ENCODE assay signal across 13 cellular contexts in the genomic region with DNA sequence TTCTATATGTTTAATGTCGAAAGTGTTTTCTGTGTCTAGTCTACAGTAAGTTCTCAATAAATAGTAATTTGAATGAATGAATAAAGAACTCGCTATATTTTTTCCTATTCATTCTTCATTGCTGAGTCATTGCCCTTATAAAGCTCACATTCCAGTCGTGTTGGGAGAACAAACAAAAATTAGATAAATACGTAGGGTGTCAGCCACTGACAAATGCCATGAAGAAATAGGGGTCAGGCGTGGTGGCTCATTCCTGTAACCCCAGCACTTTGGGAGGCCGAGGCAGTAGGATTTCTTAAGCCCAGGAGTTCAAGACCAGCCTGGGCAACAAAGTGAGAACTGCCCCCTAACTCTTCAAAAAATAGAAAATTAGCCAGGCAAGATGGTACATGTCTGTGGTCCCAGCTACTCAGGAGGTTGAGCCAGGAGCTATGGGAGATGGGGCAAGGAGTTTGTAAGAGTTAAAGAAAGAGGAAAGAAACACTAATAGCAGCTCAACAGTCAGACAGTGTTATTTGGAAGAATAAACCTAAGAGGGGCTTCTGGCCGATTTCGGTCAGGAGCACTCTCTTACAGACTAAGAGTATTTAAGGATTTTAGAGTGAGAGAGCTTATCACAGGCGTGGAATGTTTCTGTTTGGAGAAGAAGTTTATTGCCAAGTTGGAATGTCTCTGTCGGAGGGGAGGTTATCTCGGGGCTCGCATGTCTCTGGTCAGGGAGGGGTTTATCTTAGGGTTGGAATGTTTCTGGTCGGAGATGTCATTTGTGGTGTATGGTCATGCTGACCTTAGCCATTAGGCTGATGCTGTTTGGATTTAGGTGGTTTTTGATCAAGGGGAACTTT. TPM values are rescaled to one million over a fixed set of nuclear protein-coding genes. Genes with fewer than 3 reads are reported as not detected.
A peak's percentile ranks its signal among the peaks of the same experiment; 100 is the strongest.
DNase-seq lines count a peak whose midpoint lies in the region; ATAC-seq, FAIRE-seq and TF ChIP-seq lines count a peak whose summit lies in the region.
"Had no signal": no experiment of that assay in that cellular context is flagged by ENCODE, and none has a peak within 500 bp of the region (broad histone marks: within the 10 kb centered on the region; RNA-seq: fewer than 3 reads in every experiment).

No MANE protein-coding gene starts in this region.

- H3K36me3 ChIP-seq in K562 (ENCODE audit: control insufficient read depth, insufficient read depth, low read length) (peaks cover 8% of the 10 kb centered on the region), liver (ENCODE audit: control insufficient read depth in 4 of 4, insufficient read depth in 3 of 4, low read depth in 1 of 4, low read length in 3 of 4) (no peaks in the 10 kb centered on the region)
- H3K36me3 ChIP-seq: BE2C had no signal

- peaks cover 31% of the 10 kb centered on the region for H3K79me2 ChIP-seq in K562 (ENCODE audit: control insufficient read depth, insufficient read depth, low read length)

- WGBS in K562 (ENCODE audit: insufficient coverage, low coverage, missing lambda C conversion rate): 61% methylated on average over 13 of the region's 13 CpGs
- 61% methylated on average over 13 of the region's 13 CpGs for WGBS in liver

- CTCF ChIA-PET in K562 (lab: Yijun Ruan, JAX; ENCODE audit: low intra/inter-chr PET ratio): no interaction called here

- intact Hi-C loops in K562 (cut with micrococcal nuclease) (no loop called here), posterior vena cava (cut with DNase I) (no loop called here)

- no peak for TF ChIP-seq EP300 in K562 (IDR thresholded peaks at IDR 0.05; ENCODE audit: low read length)

- in situ Hi-C loops in K562 (cut with MboI): no loop called here

- TF ChIP-seq CTCF in K562 (IDR thresholded peaks at IDR 0.05 in 2 of 3, conservative IDR thresholded peaks at IDR 0.05 in 1 of 3; ENCODE audit: insufficient read depth in 2 of 3, low read depth in 1 of 3, low read length in 3 of 3) (no peak), liver (IDR thresholded peaks at IDR 0.05; ENCODE audit: low read depth, low read length, missing input control) (no peak)

- POLR2A ChIA-PET in K562 (lab: Yijun Ruan, JAX): no interaction called here

- peaks cover 7 to 9% of the 10 kb centered on the region in 2 experiments for H3K4me1 ChIP-seq in K562 (replicated peaks in 1 of 2; ENCODE audit: control insufficient read depth in 2 of 2, insufficient read depth in 2 of 2, low read length in 2 of 2)
- H3K4me1 ChIP-seq in liver (ENCODE audit: control insufficient read depth in 4 of 4, insufficient read depth in 4 of 4, low read length in 3 of 4): peaks cover 4 to 27% (median 9%) of the 10 kb centered on the region in 4 donors
- H3K4me1 ChIP-seq: BE2C had no signal

- TF ChIP-seq POLR2A in K562 (conservative IDR thresholded peaks at IDR 0.05): no peak

- TF ChIP-seq RAD21 in K562 (CRISPR knock-in tag; conservative IDR thresholded peaks at IDR 0.05 in 1 of 2, IDR thresholded peaks at IDR 0.05 in 1 of 2) (no peak), liver (IDR thresholded peaks at IDR 0.05) (no peak)

- no peak overlapping the region for H3K4me3 ChIP-seq in K562
- no peak overlapping the region for H3K4me3 ChIP-seq in liver (ENCODE audit: low read depth in 1 of 3, low read length in 3 of 3)

- peak overlapping the region; percentile 95; the same call in 1 of the 2 replicates for H2AFZ ChIP-seq in K562 (ENCODE audit: low read depth, low read length)

- peaks cover 22% of the 10 kb centered on the region for H3K9me3 ChIP-seq in K562 (replicated peaks; ENCODE audit: control insufficient read depth, insufficient read depth, low read depth, low read length)
- no peaks in the 10 kb centered on the region for H3K9me3 ChIP-seq in liver (ENCODE audit: control insufficient read depth in 4 of 4, low read length in 3 of 4)
- H3K9me3 ChIP-seq: BE2C had no signal

- DNase-seq in AG08395 (ENCODE audit: low spot score) (peak; percentile 24), HT1080 (ENCODE audit: low read depth) (peak; percentile 73), K562 (ENCODE audit: extremely low read depth in 1 of 4, low spot score in 3 of 4) (no peak), posterior vena cava (ENCODE audit: low spot score) (no peak), NCI-H2171 (lab: John Stamatoyannopoulos, UW) (no peak)
- DNase-seq: activated CD4-positive, alpha-beta T cell treated with anti-CD3 and anti-CD28 coated beads, Interleukin-2, amount 50 U/mL, for 1 hour; activated naive CD4-positive, alpha-beta T cell treated with Interleukin-2 at 50 U/mL for 16 hours; BE2C; NCI-H1092; NCI-H748 treated with DMSO at 0.1 percent for 48 hours had no signal

- ATAC-seq in K562 (no peak), GM19463 (IDR thresholded peaks at IDR 0.05; ENCODE audit: unreplicated experiment) (no peak), GM18502 (IDR thresholded peaks at IDR 0.05; ENCODE audit: poor library complexity, unreplicated experiment) (no peak)

- H3K9ac ChIP-seq in K562 (ENCODE audit: insufficient read depth in 1 of 2, low read depth in 2 of 2, low read length in 2 of 2) (no peak overlapping the region), liver (ENCODE audit: low read depth in 1 of 2, low read length in 2 of 2) (no peak overlapping the region)

- H3K4me2 ChIP-seq in K562 (ENCODE audit: insufficient read depth, low read length): no peak overlapping the region

- H3K9me1 ChIP-seq in K562 (ENCODE audit: control insufficient read depth, insufficient read depth, low read length): no peaks in the 10 kb centered on the region

- no peak for FAIRE-seq in K562 (lab: Jason Lieb, UNC)

- no peak overlapping the region for H3K27ac ChIP-seq in K562 (ENCODE audit: extremely low read depth, low read depth, low read length)
- H3K27ac ChIP-seq in liver (ENCODE audit: low read depth in 1 of 2, low read length in 2 of 2): peak overlapping the region in 1 of 2 donors; percentile 36

- H3K27me3 ChIP-seq in K562 (ENCODE audit: control insufficient read depth in 2 of 2, insufficient read depth in 2 of 2, low read length in 2 of 2) (no peaks in the 10 kb centered on the region), liver (ENCODE audit: control insufficient read depth in 4 of 4, insufficient read depth in 4 of 4, low read length in 3 of 4) (no peaks in the 10 kb centered on the region)
- H3K27me3 ChIP-seq: BE2C had no signal

- H4K20me1 ChIP-seq in K562 (replicated peaks; ENCODE audit: control insufficient read depth, insufficient read depth, low read length): 0 out of 2 replicates have a peak, but pooled peaks cover 3% of the 10 kb centered on the region

- BruUV-seq in K562 (replicated peaks; lab: Mats Ljungman, UMichigan): no TSS peak

RNA-seq across cellular contexts. Expression of a gene that starts 1.8 kb away (rescaled TPM):
- 36.4 and 44.5 TPM in 2 replicates for total RNA-seq in HT1080 (2014; rRNA removed; shearing (Covaris generic))
- 17.8 and 27.1 TPM in 2 replicates for polyA plus RNA-seq in HT1080 (2015; cell fraction: cytosol; rRNA removed)
- polyA plus RNA-seq in HT1080 (2015; cell fraction: nucleus; rRNA removed): 22.6 and 27.3 TPM in 2 replicates
- total RNA-seq in K562 (2011; cell fraction: chromatin; rRNA removed; ENCODE audit: low replicate concordance): 25.6 and 109 TPM in 2 replicates
- total RNA-seq in K562 (2011; cell fraction: nucleolus; rRNA removed): 14.0 and 21.6 TPM in 2 replicates
- 40.7 and 66.0 TPM in 2 replicates for total RNA-seq in K562 (2011; cell fraction: nucleoplasm; rRNA removed)
- 48.5 and 54.5 TPM in 2 replicates for total RNA-seq in K562 (2014; rRNA removed)
- 88.3 and 95.1 TPM in 2 replicates for total RNA-seq in K562 (2014; rRNA removed; fragmentation: Illumina TruSeq; extraction: Trizol)
- total RNA-seq in K562 (2015; rRNA removed; fragmentation: Illumina TruSeq; extraction: Trizol): 57.4 and 63.9 TPM in 2 replicates
- 77.4 and 84.2 TPM in 2 replicates for total RNA-seq in K562 (2021)
- polyA plus RNA-seq in K562 (2011; rRNA removed): 65.1 and 75.1 TPM in 2 replicates
- 30.2 and 34.3 TPM in 2 replicates for polyA plus RNA-seq in K562 (2011; cell fraction: cytosol; rRNA removed)
- 43.7 and 65.6 TPM in 2 replicates for polyA plus RNA-seq in K562 (2011; cell fraction: nucleus; rRNA removed)
- polyA plus RNA-seq in K562 (2012): 29.8 and 31.0 TPM in 2 replicates
- 51.0 and 62.8 TPM in 2 replicates for polyA plus RNA-seq in K562 (2014; fragmentation: Illumina TruSeq; extraction: Trizol)
- 10 to 100 TPM; 13.0 to 15.9 TPM for polyA plus RNA-seq in K562 (2014; fragmentation: Nextera tagmentation; extraction: Ambion mirVana)
- 35.1 and 35.8 TPM in 2 replicates for polyA plus RNA-seq in K562 (2014; rRNA removed)
- 171 and 184 TPM in 2 replicates for polyA minus RNA-seq in K562 (2011; rRNA and poly(A)+ RNA removed)
- 58.6 and 74.0 TPM in 2 replicates for polyA minus RNA-seq in K562 (2011; cell fraction: cytosol; rRNA and poly(A)+ RNA removed)
- 45.9 and 102 TPM in 2 replicates for polyA minus RNA-seq in K562 (2011; cell fraction: nucleus; rRNA and poly(A)+ RNA removed)
- total RNA-seq in liver: 1 to 10 TPM; 5.6 to 8.1 TPM
- polyA plus RNA-seq in liver: 1 to 10 TPM in 1 of 2 donors, under 1 TPM in 1; 0.53 to 1.0 TPM
- 10 to 100 TPM in 1 of 2 donors, 1 to 10 TPM in 1; 4.9 to 11.2 TPM for total RNA-seq in posterior vena cava

RNA-seq across cellular contexts. Expression of a gene that starts 1.8 kb away (rescaled TPM):
- total RNA-seq in HT1080 (2014; rRNA removed; shearing (Covaris generic)): 3.5 and 5.3 TPM in 2 replicates
- 3.8 and 4.8 TPM in 2 replicates for polyA plus RNA-seq in HT1080 (2015; cell fraction: cytosol; rRNA removed)
- polyA plus RNA-seq in HT1080 (2015; cell fraction: nucleus; rRNA removed): 1.2 and 3.3 TPM in 2 replicates
- 8.9 and 19.2 TPM in 2 replicates for total RNA-seq in K562 (2011; cell fraction: chromatin; rRNA removed; ENCODE audit: low replicate concordance)
- total RNA-seq in K562 (2011; cell fraction: nucleolus; rRNA removed): 13.0 and 15.4 TPM in 2 replicates
- total RNA-seq in K562 (2011; cell fraction: nucleoplasm; rRNA removed): 25.2 and 40.2 TPM in 2 replicates
- total RNA-seq in K562 (2014; rRNA removed) (19.3 and 24.3 TPM in 2 replicates), K562 (2014; rRNA removed; fragmentation: Illumina TruSeq; extraction: Trizol) (20.2 and 21.2 TPM in 2 replicates), K562 (2015; rRNA removed; fragmentation: Illumina TruSeq; extraction: Trizol) (17.0 and 17.7 TPM in 2 replicates), K562 (2021) (16.4 and 18.1 TPM in 2 replicates), liver (10 to 100 TPM; 17.7 to 19.1 TPM), posterior vena cava (1 to 10 TPM; 4.0 to 4.1 TPM)
- polyA plus RNA-seq in K562 (2011; rRNA removed) (34.6 and 35.8 TPM in 2 replicates), K562 (2014; fragmentation: Illumina TruSeq; extraction: Trizol) (18.1 and 22.1 TPM in 2 replicates), K562 (2014; fragmentation: Nextera tagmentation; extraction: Ambion mirVana) (1 to 10 TPM; 4.2 to 6.3 TPM), K562 (2014; rRNA removed) (11.6 and 19.6 TPM in 2 replicates), liver (10 to 100 TPM; 11.3 to 13.3 TPM)
- polyA plus RNA-seq in K562 (2011; cell fraction: cytosol; rRNA removed): 20.1 and 32.3 TPM in 2 replicates
- polyA plus RNA-seq in K562 (2011; cell fraction: nucleus; rRNA removed): 6.9 and 13.9 TPM in 2 replicates
- polyA plus RNA-seq in K562 (2012): 12.9 and 16.2 TPM in 2 replicates
- polyA minus RNA-seq in K562 (2011; rRNA and poly(A)+ RNA removed): 35.7 and 47.7 TPM in 2 replicates
- polyA minus RNA-seq in K562 (2011; cell fraction: cytosol; rRNA and poly(A)+ RNA removed): 13.3 and 26.9 TPM in 2 replicates
- polyA minus RNA-seq in K562 (2011; cell fraction: nucleus; rRNA and poly(A)+ RNA removed): 6.7 and 10.4 TPM in 2 replicates

RNA-seq across cellular contexts. Expression of a gene that starts 10.1 kb away (rescaled TPM):
- total RNA-seq in HT1080 (2014; rRNA removed; shearing (Covaris generic)): not detected in 2 replicates
- not detected in 2 replicates for polyA plus RNA-seq in HT1080 (2015; cell fraction: cytosol; rRNA removed)
- not detected in 2 replicates for polyA plus RNA-seq in HT1080 (2015; cell fraction: nucleus; rRNA removed)
- total RNA-seq in K562 (2011; cell fraction: chromatin; rRNA removed; ENCODE audit: low replicate concordance): 0.40 TPM in 1 of 2 replicates, not detected in the other
- not detected in 2 replicates for total RNA-seq in K562 (2011; cell fraction: nucleolus; rRNA removed)
- total RNA-seq in K562 (2011; cell fraction: nucleoplasm; rRNA removed): not detected in 2 replicates
- total RNA-seq in K562 (2014; rRNA removed) (not detected in 2 replicates), K562 (2014; rRNA removed; fragmentation: Illumina TruSeq; extraction: Trizol) (0.06 and 0.29 TPM in 2 replicates), K562 (2015; rRNA removed; fragmentation: Illumina TruSeq; extraction: Trizol) (not detected in 2 replicates), K562 (2021) (not detected in 2 replicates), liver (under 1 TPM; 0.08 to 0.70 TPM), posterior vena cava (not detected)
- polyA plus RNA-seq in K562 (2011; rRNA removed) (not detected in 2 replicates), K562 (2014; fragmentation: Illumina TruSeq; extraction: Trizol) (0.06 and 0.08 TPM in 2 replicates), K562 (2014; fragmentation: Nextera tagmentation; extraction: Ambion mirVana) (under 1 TPM; 0.17 to 0.21 TPM), K562 (2014; rRNA removed) (not detected in 2 replicates), liver (under 1 TPM; 0.02 to 0.26 TPM)
- not detected in 2 replicates for polyA plus RNA-seq in K562 (2011; cell fraction: cytosol; rRNA removed)
- polyA plus RNA-seq in K562 (2011; cell fraction: nucleus; rRNA removed): 0.04 TPM in 1 of 2 replicates, not detected in the other
- polyA plus RNA-seq in K562 (2012): 0.07 and 0.25 TPM in 2 replicates
- polyA minus RNA-seq in K562 (2011; rRNA and poly(A)+ RNA removed): not detected in 2 replicates
- polyA minus RNA-seq in K562 (2011; cell fraction: cytosol; rRNA and poly(A)+ RNA removed): not detected in 2 replicates
- not detected in 2 replicates for polyA minus RNA-seq in K562 (2011; cell fraction: nucleus; rRNA and poly(A)+ RNA removed)

Comparison
In these comparisons a context has a peak if more than half of its experiments do, and no peak if none do; other contexts are left out.
1. DNase-seq: peak in AG08395 (single experiment) and HT1080 (single experiment); none in K562 (0 of 4), posterior vena cava (single experiment) and NCI-H2171 (single experiment).